24 cellular contexts compared by ENCODE assay signal in the genomic region with DNA sequence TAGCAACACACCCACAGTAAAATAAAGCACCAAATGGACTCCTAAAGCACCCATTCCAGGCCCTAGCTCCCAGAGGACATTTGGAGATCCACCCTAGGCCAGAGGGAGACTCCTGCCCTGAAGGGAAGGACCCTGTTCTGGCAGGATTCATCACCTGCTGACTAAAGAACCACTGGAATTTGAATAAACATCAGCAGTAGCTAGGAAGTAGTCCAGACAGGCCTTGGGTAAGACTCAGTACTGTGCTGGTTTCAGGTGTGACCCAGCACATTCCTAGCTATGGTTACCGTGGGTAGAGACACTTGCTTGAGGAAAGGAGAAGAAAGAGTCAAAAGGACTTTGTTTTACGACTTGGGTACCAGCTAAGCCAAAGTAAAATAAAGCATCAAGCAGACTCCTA.
"Had no signal": no experiment of that assay in that cellular context is flagged by ENCODE, and none has a peak within 500 bp of the region (broad histone marks: within the 10 kb centered on the region; RNA-seq: fewer than 3 reads in every experiment).

No MANE protein-coding gene starts in this region.

- H3K27me3 ChIP-seq: ascending aorta, cardiac muscle cell had no signal

- DNase-seq: activated CD4-positive, alpha-beta T cell treated with anti-CD3 and anti-CD28 coated beads for 1 hour; activated CD4-positive, alpha-beta T cell treated with anti-CD3 and anti-CD28 coated beads, Interleukin-2, amount 10 ng/mL, durations not matched to agents 7 days and 5 days; activated CD8-positive, alpha-beta memory T cell treated with anti-CD3 and anti-CD28 coated beads, Interleukin-2, amount 50 U/mL, for 4 hours; activated CD8-positive, alpha-beta T cell treated with anti-CD3 and anti-CD28 coated beads for 36 hours; activated T-cell treated with anti-CD3 and anti-CD28 coated beads, Interleukin-2, amount 50 U/mL, for 72 hours; amniotic stem cell; MM.1S; NCI-H1105 treated with DMSO at 0.1 percent for 48 hours; NCI-H1436 treated with DMSO at 0.1 percent for 48 hours; NCI-H187; NCI-H2081; NCI-H510A treated with DMSO at 0.1 percent for 48 hours; NCI-H69; NK-92 treated with Interleukin-12 subunit alpha and Interleukin-12 subunit beta, amount 100 ng/mL, for 24 hours; OCI-M1; RPMI8226; SHP77 treated with DMSO at 0.1 percent for 48 hours had no signal

- H3K27ac Mint-ChIP-seq: activated CD4-positive, alpha-beta T cell treated with anti-CD3 and anti-CD28 coated beads, Interleukin-2, amount 10 ng/mL, durations not matched to agents 7 days and 5 days; activated CD8-positive, alpha-beta T cell treated with anti-CD3 and anti-CD28 coated beads for 36 hours; activated naive CD4-positive, alpha-beta T cell treated with anti-CD3 and anti-CD28 coated beads, Interleukin-2, amount 50 U/mL, for 24 hours; activated T-cell treated with anti-CD3 and anti-CD28 coated beads, Interleukin-2, amount 50 U/mL, for 72 hours; brain; IgD-negative memory B cell; T-helper 1 cell treated with Interleukin-12 subunit alpha and Interleukin-12 subunit beta and Interleukin-4 antibody, amounts not matched to agents 30 μg/mL and 1 μg/mL, for 36 hours had no signal

- H3K27ac ChIP-seq: ascending aorta, cardiac muscle cell, KMS-11 had no signal

- H3K27me3 Mint-ChIP-seq: activated CD4-positive, alpha-beta T cell treated with anti-CD3 and anti-CD28 coated beads, Interleukin-2, amount 10 ng/mL, durations not matched to agents 7 days and 5 days; activated CD8-positive, alpha-beta T cell treated with anti-CD3 and anti-CD28 coated beads for 36 hours; activated naive CD4-positive, alpha-beta T cell treated with anti-CD3 and anti-CD28 coated beads, Interleukin-2, amount 50 U/mL, for 24 hours; IgD-negative memory B cell had no signal

- H3K4me2 ChIP-seq: KMS-11 had no signal

- H3K4me3 Mint-ChIP-seq: activated CD4-positive, alpha-beta T cell treated with anti-CD3 and anti-CD28 coated beads, Interleukin-2, amount 10 ng/mL, durations not matched to agents 7 days and 5 days; activated CD8-positive, alpha-beta T cell treated with anti-CD3 and anti-CD28 coated beads for 36 hours; activated naive CD4-positive, alpha-beta T cell treated with anti-CD3 and anti-CD28 coated beads, Interleukin-2, amount 50 U/mL, for 24 hours; activated T-cell treated with anti-CD3 and anti-CD28 coated beads, Interleukin-2, amount 50 U/mL, for 72 hours; brain; IgD-negative memory B cell; T-helper 1 cell treated with Interleukin-12 subunit alpha and Interleukin-12 subunit beta and Interleukin-4 antibody, amounts not matched to agents 30 μg/mL and 1 μg/mL, for 36 hours had no signal

- H3K9me3 Mint-ChIP-seq: activated CD4-positive, alpha-beta T cell treated with anti-CD3 and anti-CD28 coated beads, Interleukin-2, amount 10 ng/mL, durations not matched to agents 7 days and 5 days; brain; T-helper 1 cell treated with Interleukin-12 subunit alpha and Interleukin-12 subunit beta and Interleukin-4 antibody, amounts not matched to agents 30 μg/mL and 1 μg/mL, for 36 hours had no signal

- H3K36me3 Mint-ChIP-seq: activated naive CD4-positive, alpha-beta T cell treated with anti-CD3 and anti-CD28 coated beads, Interleukin-2, amount 50 U/mL, for 24 hours; brain; IgD-negative memory B cell had no signal

- H3K9me3 ChIP-seq: ascending aorta had no signal

- H3K4me1 ChIP-seq: ascending aorta had no signal

- H3K4me1 Mint-ChIP-seq: activated CD4-positive, alpha-beta T cell treated with anti-CD3 and anti-CD28 coated beads, Interleukin-2, amount 10 ng/mL, durations not matched to agents 7 days and 5 days; brain had no signal

- H3K4me3 ChIP-seq: ascending aorta, cardiac muscle cell had no signal

- H3K9ac ChIP-seq: KMS-11 had no signal

- H3K36me3 ChIP-seq: ascending aorta, cardiac muscle cell had no signal
